Comparison of ENCODE assay signal across 9 cellular contexts in the genomic region with DNA sequence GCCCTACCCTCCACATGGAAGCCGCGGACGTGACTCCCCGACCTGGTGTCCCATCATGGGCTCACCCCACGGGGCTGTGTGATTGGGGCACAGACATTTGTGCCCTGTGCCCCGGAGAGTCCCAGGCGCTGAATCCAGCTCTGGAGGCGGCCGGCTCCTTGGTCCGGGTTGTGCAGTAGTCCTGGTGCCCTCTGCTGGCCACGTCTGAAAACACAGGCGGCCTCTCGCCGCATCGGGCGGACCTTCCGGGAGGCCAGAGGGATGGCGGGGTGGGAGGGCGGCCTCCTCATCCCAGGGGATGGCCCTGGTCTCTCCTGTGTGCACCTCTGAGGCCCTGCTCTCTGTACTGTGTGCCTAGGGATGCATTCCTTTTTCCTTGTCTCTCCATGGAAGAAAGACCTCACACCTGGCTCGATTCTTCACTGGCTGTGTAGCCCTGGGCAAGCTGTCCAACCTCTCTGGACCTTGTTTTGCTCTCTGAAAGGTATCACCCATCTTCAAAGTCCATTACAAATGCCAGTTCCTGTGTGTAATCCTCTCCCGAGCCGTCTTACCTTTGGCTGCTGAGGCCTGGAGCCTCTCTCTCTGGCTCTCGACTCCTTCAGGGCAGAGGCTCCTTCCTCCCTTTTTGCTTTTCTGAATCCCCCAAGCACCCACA. TPM values are rescaled to one million over a fixed set of nuclear protein-coding genes. Genes with fewer than 3 reads are reported as not detected.
DNase-seq lines count a peak whose midpoint lies in the region; ATAC-seq, FAIRE-seq and TF ChIP-seq lines count a peak whose summit lies in the region.
"Had no signal": no experiment of that assay in that cellular context is flagged by ENCODE, and none has a peak within 500 bp of the region (broad histone marks: within the 10 kb centered on the region; RNA-seq: fewer than 3 reads in every experiment).

No MANE protein-coding gene starts in this region.

- peak; percentile 66 for ATAC-seq in HG02870 (IDR thresholded peaks at IDR 0.05; ENCODE audit: unreplicated experiment)

- POLR2A ChIA-PET in activated CD4-positive, alpha-beta T cell treated with anti-CD3 and anti-CD28 coated beads, Interleukin-2, amount 10 ng/mL, durations not matched to agents 7 days and 5 days (lab: Charles Lee): no interaction called here

- FAIRE-seq in GM12892 (lab: Jason Lieb, UNC): peak; percentile 83

- no peaks in the 10 kb centered on the region for H3K9me3 Mint-ChIP-seq in activated CD4-positive, alpha-beta T cell treated with anti-CD3 and anti-CD28 coated beads, Interleukin-2, amount 10 ng/mL, durations not matched to agents 7 days and 5 days
- H3K9me3 Mint-ChIP-seq: natural killer cell treated with Interleukin-12 subunit alpha and Interleukin-12 subunit beta and Interleukin-15 and Interleukin-18, amount 100 ng/mL, for 72 hours had no signal

- in situ Hi-C loops in ACHN (cut with HindIII; ENCODE audit: low pct_ligation_motif_present, low pct_unique_long_range_greater_than_20kb, low sequenced_read_pairs): no loop called here

- TF ChIP-seq POLR2A in GM12892 (IDR thresholded peaks at IDR 0.05; ENCODE audit: low read depth, low read length): no peak

- DNase-seq in ACHN (peak; percentile 52), GM12892 (ENCODE audit: insufficient read length) (peak; percentile 83), NCI-H1092 treated with DMSO at 0.1 percent for 48 hours (lab: John Stamatoyannopoulos, UW) (peak; percentile 38), epidermal melanocyte (ENCODE audit: insufficient read length, low spot score) (peak; percentile 92), midbrain (lab: John Stamatoyannopoulos, UW) (peak; percentile 65), superior temporal gyrus (ENCODE audit: extremely low spot score) (peak; percentile 74)
- DNase-seq in activated CD4-positive, alpha-beta T cell treated with anti-CD3 and anti-CD28 coated beads, Interleukin-2, amount 10 ng/mL, durations not matched to agents 7 days and 5 days: peak; percentile 42

- no peak overlapping the region for H3K4me3 Mint-ChIP-seq in activated CD4-positive, alpha-beta T cell treated with anti-CD3 and anti-CD28 coated beads, Interleukin-2, amount 10 ng/mL, durations not matched to agents 7 days and 5 days
- H3K4me3 Mint-ChIP-seq: natural killer cell treated with Interleukin-12 subunit alpha and Interleukin-12 subunit beta and Interleukin-15 and Interleukin-18, amount 100 ng/mL, for 72 hours had no signal

- no peak overlapping the region for H3K27ac Mint-ChIP-seq in activated CD4-positive, alpha-beta T cell treated with anti-CD3 and anti-CD28 coated beads, Interleukin-2, amount 10 ng/mL, durations not matched to agents 7 days and 5 days
- H3K27ac Mint-ChIP-seq: natural killer cell treated with Interleukin-12 subunit alpha and Interleukin-12 subunit beta and Interleukin-15 and Interleukin-18, amount 100 ng/mL, for 72 hours had no signal

- no peaks in the 10 kb centered on the region for H3K36me3 Mint-ChIP-seq in activated CD4-positive, alpha-beta T cell treated with anti-CD3 and anti-CD28 coated beads, Interleukin-2, amount 10 ng/mL, durations not matched to agents 7 days and 5 days (ENCODE audit: low read depth)
- H3K36me3 Mint-ChIP-seq: natural killer cell treated with Interleukin-12 subunit alpha and Interleukin-12 subunit beta and Interleukin-15 and Interleukin-18, amount 100 ng/mL, for 72 hours had no signal

- no peaks in the 10 kb centered on the region for H3K4me1 Mint-ChIP-seq in activated CD4-positive, alpha-beta T cell treated with anti-CD3 and anti-CD28 coated beads, Interleukin-2, amount 10 ng/mL, durations not matched to agents 7 days and 5 days

- H3K27me3 Mint-ChIP-seq in activated CD4-positive, alpha-beta T cell treated with anti-CD3 and anti-CD28 coated beads, Interleukin-2, amount 10 ng/mL, durations not matched to agents 7 days and 5 days: peaks cover 4% of the 10 kb centered on the region

- CTCF ChIA-PET in activated CD4-positive, alpha-beta T cell treated with anti-CD3 and anti-CD28 coated beads, Interleukin-2, amount 10 ng/mL, durations not matched to agents 7 days and 5 days (lab: Charles Lee): no interaction called here

RNA-seq across cellular contexts. Expression of a gene that starts 27.6 kb away (rescaled TPM):
- polyA plus RNA-seq in GM12892 (2012; ENCODE audit: missing spikeins): not detected
- total RNA-seq in activated CD4-positive, alpha-beta T cell treated with anti-CD3 and anti-CD28 coated beads, Interleukin-2, amount 10 ng/mL, durations not matched to agents 7 days and 5 days: not detected
- total RNA-seq: natural killer cell treated with Interleukin-12 subunit alpha and Interleukin-12 subunit beta and Interleukin-15 and Interleukin-18, amount 100 ng/mL, for 72 hours had no signal

Comparison
In these comparisons a context has a peak if more than half of its experiments do, and no peak if none do; other contexts are left out.
1. Peak in every context shown above with its lines: DNase-seq and ATAC-seq.
2. DNase-seq: peak in every context shown above with its lines; median percentile 92 in epidermal melanocyte; 83 in GM12892; 74 in superior temporal gyrus; 65 in midbrain; 52 in ACHN; 42 in activated CD4-positive, alpha-beta T cell treated with anti-CD3 and anti-CD28 coated beads, Interleukin-2, amount 10 ng/mL, durations not matched to agents 7 days and 5 days; 38 in NCI-H1092 treated with DMSO at 0.1 percent for 48 hours.